ENCODE assay signal across 7 cellular contexts in genomic region chr12:1157046-1157445, GRCh38.
"Had no signal": no experiment of that assay in that cellular context is flagged by ENCODE, and none has a peak within 500 bp of the region (broad histone marks: within the 10 kb centered on the region; RNA-seq: fewer than 3 reads in every experiment).

No MANE protein-coding gene starts in this region.

- H3K4me3 Mint-ChIP-seq: IgD-negative memory B cell had no signal

- ATAC-seq: HepG2, K562 had no signal

- H3K4me3 ChIP-seq: K562 had no signal

- H3K27ac Mint-ChIP-seq: IgD-negative memory B cell had no signal

- H3K27me3 Mint-ChIP-seq: IgD-negative memory B cell had no signal

- H3K27ac ChIP-seq: HL-60 had no signal

- H3K9me3 Mint-ChIP-seq: IgD-negative memory B cell had no signal

- DNase-seq: IMR-90, KBM-7, KG1 had no signal
